Comparison of ENCODE assay signal across 1 cellular context in the genomic region with DNA sequence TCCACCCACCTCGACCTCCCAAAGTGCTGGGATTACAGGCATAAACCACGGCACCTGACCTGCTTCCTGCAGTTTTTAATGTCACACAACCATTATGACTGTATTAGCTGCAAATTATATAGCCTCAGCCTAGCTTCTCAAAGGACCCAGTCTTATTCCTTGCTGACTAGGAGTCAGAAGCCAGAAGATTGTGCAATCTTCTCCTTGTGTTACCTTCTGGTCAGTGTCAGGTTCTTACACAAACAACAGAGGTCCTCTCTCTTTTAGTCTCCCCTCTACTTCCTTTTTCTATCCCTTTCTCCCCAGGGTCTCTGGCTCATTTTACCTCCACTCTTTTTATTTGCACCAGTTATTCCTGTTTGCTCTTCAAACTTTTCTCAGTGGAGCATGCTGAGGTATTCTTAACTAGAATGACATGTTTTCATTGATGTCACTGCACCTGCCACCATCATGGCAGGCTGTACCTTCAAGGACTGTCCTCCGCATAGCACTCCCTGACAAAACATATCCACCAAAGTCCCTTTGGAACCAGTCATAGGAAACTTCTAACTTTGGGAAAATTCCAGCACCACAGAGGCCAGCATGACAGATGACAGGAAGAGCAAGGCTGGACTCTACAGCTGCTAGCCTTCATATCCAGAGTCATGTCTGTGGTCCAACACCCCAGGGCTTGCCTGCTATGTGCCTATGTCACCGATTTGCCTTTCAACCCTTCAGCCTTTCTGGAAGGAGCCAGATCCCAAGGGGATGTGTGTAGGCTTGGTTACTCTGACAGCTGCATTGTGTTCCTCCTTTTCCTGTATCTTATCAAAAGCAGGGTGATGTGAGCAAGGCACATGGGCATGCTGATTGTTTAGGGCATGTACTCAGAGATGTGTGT.
TF ChIP-seq lines count a peak whose summit lies in the region.

No MANE protein-coding gene starts in this region.

TF ChIP-seq in H1, 55 proteins besides CTCF, POLR2A, EP300 and RAD21:
- TF ChIP-seq RNF2 (IDR thresholded peaks at IDR 0.05; ENCODE audit: borderline replicate concordance, low read depth, low read length, missing control alignments, poor library complexity, severe bottlenecking) (no peak), CHD2 (IDR thresholded peaks at IDR 0.05; ENCODE audit: low read length) (no peak), RXRA (IDR thresholded peaks at IDR 0.05; ENCODE audit: insufficient read depth, low read depth, low read length) (no peak)
